In genomic region chr20:18412202-18412901, GRCh38 we compare ENCODE assay signal across 1 cellular context.
TF ChIP-seq lines count a peak whose summit lies in the region.

No MANE protein-coding gene starts in this region.

TF ChIP-seq in GM12878, 131 proteins besides CTCF, POLR2A, EP300 and RAD21 (continued from another document):
- TF ChIP-seq RUNX3 (IDR thresholded peaks at IDR 0.05; ENCODE audit: low read length), result peak; percentile 20; the same call in 1 of the 2 replicates
- 0 out of 2 replicates have a peak, but pooled peaks have one; percentile 24 for TF ChIP-seq ATF7 (IDR thresholded peaks at IDR 0.05; ENCODE audit: low read depth)
- no peak for TF ChIP-seq RB1 (IDR thresholded peaks at IDR 0.05; ENCODE audit: borderline replicate concordance)
- peak; percentile 68; the same call in 1 of the 2 replicates for TF ChIP-seq SPI1 (IDR thresholded peaks at IDR 0.05; ENCODE audit: borderline replicate concordance, insufficient read depth, low read depth, low read length)
- TF ChIP-seq SREBF1 (IDR thresholded peaks at IDR 0.05; ENCODE audit: low read length), result no peak
- no peak for TF ChIP-seq ZNF622 (IDR thresholded peaks at IDR 0.05)
- TF ChIP-seq MEF2A (IDR thresholded peaks at IDR 0.05; ENCODE audit: insufficient read depth, low read depth, low read length), result no peak
- TF ChIP-seq SIN3A (IDR thresholded peaks at IDR 0.05; ENCODE audit: low read depth, low read length), result no peak
- 0 out of 2 replicates have a peak, but pooled peaks have one; percentile 20 for TF ChIP-seq ZNF687 (IDR thresholded peaks at IDR 0.05)
